Comparison of ENCODE assay signal across 8 cellular contexts in genomic region chr20:22248052-22248667, GRCh38.
DNase-seq lines count a peak whose midpoint lies in the region; ATAC-seq and TF ChIP-seq lines count a peak whose summit lies in the region.

No MANE protein-coding gene starts in this region.

- ATAC-seq in Right ventricle myocardium superior (ENCODE audit: poor library complexity) (no peak), upper lobe of right lung (no peak), omental fat pad (ENCODE audit: low FRiP score) (no peak)
- no peak for ATAC-seq in stimulated activated effector memory CD8-positive, alpha-beta T cell treated with anti-CD3 and anti-CD28 coated beads, Interleukin-12 subunit alpha, Interleukin-12 subunit beta, amount 100 ng/mL, for 72 hours

- no peaks in the 10 kb centered on the region for H3K36me3 ChIP-seq in cardiac muscle cell
- no peaks in the 10 kb centered on the region for H3K36me3 ChIP-seq in upper lobe of right lung

- no peaks in the 10 kb centered on the region for H3K27me3 ChIP-seq in cardiac muscle cell
- no peaks in the 10 kb centered on the region for H3K27me3 ChIP-seq in upper lobe of right lung

- no peak overlapping the region for H3K27ac Mint-ChIP-seq in stimulated activated effector memory CD8-positive, alpha-beta T cell treated with anti-CD3 and anti-CD28 coated beads, Interleukin-12 subunit alpha, Interleukin-12 subunit beta, amount 100 ng/mL, for 72 hours

- H3K9me3 ChIP-seq in cardiac muscle cell (ENCODE audit: low read depth) (no peaks in the 10 kb centered on the region), upper lobe of right lung (no peaks in the 10 kb centered on the region)

- no peaks in the 10 kb centered on the region for H3K36me3 Mint-ChIP-seq in stimulated activated effector memory CD8-positive, alpha-beta T cell treated with anti-CD3 and anti-CD28 coated beads, Interleukin-12 subunit alpha, Interleukin-12 subunit beta, amount 100 ng/mL, for 72 hours

- H3K4me1 ChIP-seq in cardiac muscle cell (ENCODE audit: low read depth) (peaks cover 10% of the 10 kb centered on the region), upper lobe of right lung (no peaks in the 10 kb centered on the region)

- peak; percentile 31 for TF ChIP-seq CTCF in cardiac muscle cell (IDR thresholded peaks at IDR 0.05; ENCODE audit: low read depth, low read length)
- TF ChIP-seq CTCF in fibroblast of the aortic adventitia (IDR thresholded peaks at IDR 0.05; ENCODE audit: insufficient read depth, low read length), result peak; percentile 64
- TF ChIP-seq CTCF in upper lobe of right lung (IDR thresholded peaks at IDR 0.05), result peak; percentile 40
- TF ChIP-seq CTCF in omental fat pad (IDR thresholded peaks at IDR 0.05), result no peak

- no peaks in the 10 kb centered on the region for H3K4me1 Mint-ChIP-seq in stimulated activated effector memory CD8-positive, alpha-beta T cell treated with anti-CD3 and anti-CD28 coated beads, Interleukin-12 subunit alpha, Interleukin-12 subunit beta, amount 100 ng/mL, for 72 hours

- peaks cover 5% of the 10 kb centered on the region for H3K9me3 Mint-ChIP-seq in stimulated activated effector memory CD8-positive, alpha-beta T cell treated with anti-CD3 and anti-CD28 coated beads, Interleukin-12 subunit alpha, Interleukin-12 subunit beta, amount 100 ng/mL, for 72 hours

- intact Hi-C loops in Right ventricle myocardium superior (cut with DNase I) (no loop called here), upper lobe of right lung (cut with DNase I) (no loop called here)

- H3K27ac ChIP-seq in cardiac muscle cell (no peak overlapping the region), upper lobe of right lung (no peak overlapping the region)

- DNase-seq in cardiac muscle cell (ENCODE audit: low read depth in 1 of 2, low spot score in 1 of 2) (peak; percentile 0 to 51), Right ventricle myocardium superior (no peak), OCI-M1 (lab: John Stamatoyannopoulos, UW) (peak; percentile 41), fibroblast of the aortic adventitia (ENCODE audit: low read depth) (peak; percentile 27), upper lobe of right lung (no peak), omental fat pad (ENCODE audit: low spot score) (no peak)
- no peak for DNase-seq in activated naive CD4-positive, alpha-beta T cell treated with Interleukin-2 at 50 U/mL for 16 hours
- DNase-seq in stimulated activated effector memory CD8-positive, alpha-beta T cell treated with anti-CD3 and anti-CD28 coated beads, Interleukin-12 subunit alpha, Interleukin-12 subunit beta, amount 100 ng/mL, for 72 hours (ENCODE audit: low spot score in 2 of 2), result no peak

- H3K4me3 ChIP-seq in cardiac muscle cell, result no peak overlapping the region
- no peak overlapping the region for H3K4me3 ChIP-seq in fibroblast of the aortic adventitia (ENCODE audit: low read depth, low read length)
- no peak overlapping the region for H3K4me3 ChIP-seq in upper lobe of right lung

- no peak overlapping the region for H3K4me3 Mint-ChIP-seq in stimulated activated effector memory CD8-positive, alpha-beta T cell treated with anti-CD3 and anti-CD28 coated beads, Interleukin-12 subunit alpha, Interleukin-12 subunit beta, amount 100 ng/mL, for 72 hours

Comparison
In these comparisons a context has a peak if more than half of its experiments do, and no peak if none do; other contexts are left out.
1. DNase-seq: peak in cardiac muscle cell (2 of 2), OCI-M1 (single experiment) and fibroblast of the aortic adventitia (single experiment); none in Right ventricle myocardium superior (single experiment), upper lobe of right lung (single experiment), activated naive CD4-positive, alpha-beta T cell treated with Interleukin-2 at 50 U/mL for 16 hours (single experiment), stimulated activated effector memory CD8-positive, alpha-beta T cell treated with anti-CD3 and anti-CD28 coated beads, Interleukin-12 subunit alpha, Interleukin-12 subunit beta, amount 100 ng/mL, for 72 hours (0 of 2) and omental fat pad (single experiment).
2. CTCF ChIP-seq: peak in cardiac muscle cell (single experiment), fibroblast of the aortic adventitia (single experiment) and upper lobe of right lung (single experiment); none in omental fat pad (0 of 3).